ENCODE assay signal across 29 cellular contexts in genomic region chr10:69504576-69505250, GRCh38. TPM values are rescaled to one million over a fixed set of nuclear protein-coding genes. Genes with fewer than 3 reads are reported as not detected.
DNase-seq lines count a peak whose midpoint lies in the region; ATAC-seq and TF ChIP-seq lines count a peak whose summit lies in the region.
"Had no signal": no experiment of that assay in that cellular context is flagged by ENCODE, and none has a peak within 500 bp of the region (broad histone marks: within the 10 kb centered on the region; RNA-seq: fewer than 3 reads in every experiment).

No MANE protein-coding gene starts in this region.

- H3K36me3 Mint-ChIP-seq in activated CD4-positive, alpha-beta memory T cell treated with anti-CD3 and anti-CD28 coated beads, Interleukin-2, amount 10 ng/mL, durations not matched to agents 7 days and 5 days (ENCODE audit: low read depth), result no peaks in the 10 kb centered on the region
- no peaks in the 10 kb centered on the region for H3K36me3 Mint-ChIP-seq in activated CD4-positive, alpha-beta memory T cell treated with anti-CD3 and anti-CD28 coated beads for 36 hours
- no peaks in the 10 kb centered on the region for H3K36me3 Mint-ChIP-seq in GM23338 (ENCODE audit: low read depth)
- H3K36me3 Mint-ChIP-seq: activated naive CD4-positive, alpha-beta T cell treated with anti-CD3 and anti-CD28 coated beads, Interleukin-2, amount 10 ng/mL, durations not matched to agents 7 days and 5 days; naive thymus-derived CD8-positive, alpha-beta T cell had no signal

- H3K27ac ChIP-seq in GM23338 (ENCODE audit: low read depth), result no peak overlapping the region
- H3K27ac ChIP-seq in gastrocnemius medialis, result peak overlapping the region; percentile 53 to 75 (median 68)
- H3K27ac ChIP-seq: adrenal gland, body of pancreas, RWPE1, uterus, WERI-Rb-1 had no signal

- intact Hi-C loops in activated CD4-positive, alpha-beta memory T cell treated with anti-CD3 and anti-CD28 coated beads for 36 hours (cut with micrococcal nuclease), result loop anchor here (5.0 to 10.0 kb wide), 4 partner anchors 52 to 510 kb away; partner anchors contain the start of genes TSPAN15 and VPS26A
- intact Hi-C loops in gastrocnemius medialis (cut with DNase I; ENCODE audit: low total_unique reads), result loop anchor here (5.0 to 10.0 kb wide), 3 partner anchors 187 to 300 kb away; partner anchors contain the start of gene COL13A1

- peaks cover 14% of the 10 kb centered on the region for H3K4me1 Mint-ChIP-seq in activated CD4-positive, alpha-beta memory T cell treated with anti-CD3 and anti-CD28 coated beads, Interleukin-2, amount 10 ng/mL, durations not matched to agents 7 days and 5 days
- peaks cover 10% of the 10 kb centered on the region for H3K4me1 Mint-ChIP-seq in activated CD4-positive, alpha-beta memory T cell treated with anti-CD3 and anti-CD28 coated beads for 36 hours (ENCODE audit: low read depth)
- H3K4me1 Mint-ChIP-seq in GM23338, result peaks cover 17% of the 10 kb centered on the region

- CTCF ChIA-PET in activated CD4-positive, alpha-beta memory T cell treated with anti-CD3 and anti-CD28 coated beads, Interleukin-2, amount 10 ng/mL, durations not matched to agents 7 days and 5 days (lab: Charles Lee), result interaction anchor here (0.9 to 2.7 kb wide), 4 partner anchors 9 to 97 kb away, joined by 4 to 7 read pairs (median 5); no protein-coding TSS in a partner anchor
- CTCF ChIA-PET in activated CD4-positive, alpha-beta memory T cell treated with anti-CD3 and anti-CD28 coated beads for 36 hours (lab: Charles Lee), result interaction anchor here (0.6 to 2.6 kb wide), 2 partner anchors 10 to 269 kb away, joined by 3 to 11 read pairs; no protein-coding TSS in a partner anchor

- H3K27ac Mint-ChIP-seq in activated CD4-positive, alpha-beta memory T cell treated with anti-CD3 and anti-CD28 coated beads, Interleukin-2, amount 10 ng/mL, durations not matched to agents 7 days and 5 days, result no peak overlapping the region
- no peak overlapping the region for H3K27ac Mint-ChIP-seq in activated CD4-positive, alpha-beta memory T cell treated with anti-CD3 and anti-CD28 coated beads for 36 hours
- no peak overlapping the region for H3K27ac Mint-ChIP-seq in GM23338
- H3K27ac Mint-ChIP-seq: activated CD4-positive, alpha-beta T cell treated with anti-CD3 and anti-CD28 coated beads, Interleukin-2, amount 10 ng/mL, durations not matched to agents 24 days and 14 days; activated naive CD4-positive, alpha-beta T cell treated with anti-CD3 and anti-CD28 coated beads, Interleukin-2, amount 10 ng/mL, durations not matched to agents 7 days and 5 days; activated T-helper 1 cell treated with anti-CD3 and anti-CD28 coated beads, Interleukin-12 subunit alpha, Interleukin-12 subunit beta, Interleukin-2, Interleukin-4 antibody, amounts not matched to agents 30 ng/mL and 10 ng/mL and 1 ng/mL, durations not matched to agents 14 hours and 24 hours and 36 hours; CD4-positive, alpha-beta T cell had no signal

- H3K4me2 ChIP-seq in GM23338, result no peak overlapping the region

- POLR2A ChIA-PET in activated CD4-positive, alpha-beta memory T cell treated with anti-CD3 and anti-CD28 coated beads, Interleukin-2, amount 10 ng/mL, durations not matched to agents 7 days and 5 days (lab: Charles Lee), result no interaction called here
- POLR2A ChIA-PET in activated CD4-positive, alpha-beta memory T cell treated with anti-CD3 and anti-CD28 coated beads for 36 hours (lab: Charles Lee), result no interaction called here

- no peak for TF ChIP-seq POLR2A in gastrocnemius medialis (IDR thresholded peaks at IDR 0.05)

- H3K4me3 ChIP-seq in GM23338, result no peak overlapping the region
- H3K4me3 ChIP-seq in gastrocnemius medialis, result no peak overlapping the region
- H3K4me3 ChIP-seq: adrenal gland, body of pancreas, HAP-1, MG63, uterus had no signal

- no peaks in the 10 kb centered on the region for H4K20me1 ChIP-seq in GM23338 (replicated peaks; ENCODE audit: insufficient read depth)

- TF ChIP-seq CTCF in GM23338 (conservative IDR thresholded peaks at IDR 0.05; ENCODE audit: low read depth in 2 of 2) (no peak), gastrocnemius medialis (IDR thresholded peaks at IDR 0.05 in 4 of 5, conservative IDR thresholded peaks at IDR 0.05 in 1 of 5) (no peak)

- no peaks in the 10 kb centered on the region for H3K9me3 Mint-ChIP-seq in activated CD4-positive, alpha-beta memory T cell treated with anti-CD3 and anti-CD28 coated beads, Interleukin-2, amount 10 ng/mL, durations not matched to agents 7 days and 5 days
- no peaks in the 10 kb centered on the region for H3K9me3 Mint-ChIP-seq in activated CD4-positive, alpha-beta memory T cell treated with anti-CD3 and anti-CD28 coated beads for 36 hours
- no peaks in the 10 kb centered on the region for H3K9me3 Mint-ChIP-seq in GM23338
- H3K9me3 Mint-ChIP-seq: activated CD4-positive, alpha-beta T cell treated with anti-CD3 and anti-CD28 coated beads, Interleukin-2, amount 10 ng/mL, durations not matched to agents 24 days and 14 days; activated naive CD4-positive, alpha-beta T cell treated with anti-CD3 and anti-CD28 coated beads, Interleukin-2, amount 10 ng/mL, durations not matched to agents 7 days and 5 days; activated T-helper 1 cell treated with anti-CD3 and anti-CD28 coated beads, Interleukin-12 subunit alpha, Interleukin-12 subunit beta, Interleukin-2, Interleukin-4 antibody, amounts not matched to agents 30 ng/mL and 10 ng/mL and 1 ng/mL, durations not matched to agents 14 hours and 24 hours and 36 hours; CD4-positive, alpha-beta T cell; naive thymus-derived CD8-positive, alpha-beta T cell had no signal

- no peaks in the 10 kb centered on the region for H3F3A ChIP-seq in GM23338 (replicated peaks; ENCODE audit: low read depth)

- H3K27me3 ChIP-seq in GM23338 (ENCODE audit: insufficient read depth), result no peaks in the 10 kb centered on the region
- no peaks in the 10 kb centered on the region for H3K27me3 ChIP-seq in gastrocnemius medialis
- H3K27me3 ChIP-seq: adrenal gland, body of pancreas, MG63, uterus had no signal

- H3K79me2 ChIP-seq in GM23338 (replicated peaks; ENCODE audit: insufficient read depth), result no peaks in the 10 kb centered on the region

- in situ Hi-C loops in gastrocnemius medialis (cut with MboI; ENCODE audit: low sequenced_read_pairs in 4 of 4), result loop anchor here (5.0 to 25.0 kb wide), 3 partner anchors 72 to 267 kb away; no protein-coding TSS in a partner anchor

- H2AFZ ChIP-seq in GM23338, result no peak overlapping the region

- peaks cover 10% of the 10 kb centered on the region; the same call in 1 of the 2 replicates for H3K4me1 ChIP-seq in GM23338 (ENCODE audit: insufficient read depth)
- H3K4me1 ChIP-seq in gastrocnemius medialis, result peaks cover 38 to 54% of the 10 kb centered on the region in 2 donors
- H3K4me1 ChIP-seq: adrenal gland, HAP-1 had no signal

- no peaks in the 10 kb centered on the region for H3K9me3 ChIP-seq in gastrocnemius medialis
- H3K9me3 ChIP-seq: adrenal gland, body of pancreas, HAP-1, MG63, uterus had no signal

- DNase-seq in activated CD4-positive, alpha-beta memory T cell treated with anti-CD3 and anti-CD28 coated beads, Interleukin-2, amount 10 ng/mL, durations not matched to agents 7 days and 5 days, result peak; percentile 14
- DNase-seq in activated CD4-positive, alpha-beta memory T cell treated with anti-CD3 and anti-CD28 coated beads for 36 hours, result no peak
- DNase-seq in GM23338 (ENCODE audit: low spot score) (peak; percentile 20), iPS-NIHi11 (ENCODE audit: low spot score) (peak; percentile 4), gastrocnemius medialis (no peak)
- DNase-seq: 8988T; activated CD4-positive, alpha-beta T cell treated with anti-CD3 and anti-CD28 coated beads, Interleukin-2, amount 10 ng/mL, durations not matched to agents 24 days and 14 days; activated naive CD4-positive, alpha-beta T cell treated with anti-CD3 and anti-CD28 coated beads, Interleukin-2, amount 10 ng/mL, durations not matched to agents 7 days and 5 days; adrenal gland; body of pancreas; CD4-positive, alpha-beta T cell; DMS153; KG1; MG63; NCI-H1930; NCI-H526; OCI-M1; small intestine; stimulated activated CD4-positive, alpha-beta T cell treated with anti-CD3 and anti-CD28 coated beads, Interleukin-1b, Interleukin-23, amount 100 ng/mL, for 48 hours; stimulated activated naive CD8-positive, alpha-beta T cell treated with anti-CD3 and anti-CD28 coated beads, Interleukin-15, Interleukin-2, amounts not matched to agents 100 U/mL and 50 U/mL, for 24 hours; uterus; WERI-Rb-1 had no signal

- H3K9me2 ChIP-seq in GM23338 (ENCODE audit: insufficient read depth), result no peaks in the 10 kb centered on the region

- H3K27me3 Mint-ChIP-seq in activated CD4-positive, alpha-beta memory T cell treated with anti-CD3 and anti-CD28 coated beads, Interleukin-2, amount 10 ng/mL, durations not matched to agents 7 days and 5 days, result peaks cover 2% of the 10 kb centered on the region
- H3K27me3 Mint-ChIP-seq in activated CD4-positive, alpha-beta memory T cell treated with anti-CD3 and anti-CD28 coated beads for 36 hours, result no peaks in the 10 kb centered on the region
- peaks cover 8% of the 10 kb centered on the region for H3K27me3 Mint-ChIP-seq in GM23338 (ENCODE audit: insufficient read depth, low read depth, poor library complexity)
- H3K27me3 Mint-ChIP-seq: activated CD4-positive, alpha-beta T cell treated with anti-CD3 and anti-CD28 coated beads, Interleukin-2, amount 10 ng/mL, durations not matched to agents 24 days and 14 days; CD4-positive, alpha-beta T cell; naive thymus-derived CD8-positive, alpha-beta T cell had no signal

- H3K36me3 ChIP-seq in GM23338 (ENCODE audit: insufficient read depth) (no peaks in the 10 kb centered on the region), gastrocnemius medialis (no peaks in the 10 kb centered on the region)
- H3K36me3 ChIP-seq: adrenal gland, HAP-1, MG63, uterus, WERI-Rb-1 had no signal

- ATAC-seq in GM23338 (no peak), gastrocnemius medialis (no peak), esophagus mucosa (no peak), HG03097 (IDR thresholded peaks at IDR 0.05; ENCODE audit: low FRiP score, unreplicated experiment) (no peak), HG03432 (IDR thresholded peaks at IDR 0.05; ENCODE audit: unreplicated experiment) (no peak)
- ATAC-seq: body of pancreas; naive thymus-derived CD8-positive, alpha-beta T cell; stimulated activated naive CD8-positive, alpha-beta T cell treated with anti-CD3 and anti-CD28 coated beads, Interleukin-15, Interleukin-2, amounts not matched to agents 100 U/mL and 50 U/mL, for 24 hours had no signal

- H3K4me3 Mint-ChIP-seq in activated CD4-positive, alpha-beta memory T cell treated with anti-CD3 and anti-CD28 coated beads, Interleukin-2, amount 10 ng/mL, durations not matched to agents 7 days and 5 days, result no peak overlapping the region
- H3K4me3 Mint-ChIP-seq in activated CD4-positive, alpha-beta memory T cell treated with anti-CD3 and anti-CD28 coated beads for 36 hours, result no peak overlapping the region
- no peak overlapping the region for H3K4me3 Mint-ChIP-seq in GM23338
- H3K4me3 Mint-ChIP-seq: activated CD4-positive, alpha-beta T cell treated with anti-CD3 and anti-CD28 coated beads, Interleukin-2, amount 10 ng/mL, durations not matched to agents 24 days and 14 days; activated naive CD4-positive, alpha-beta T cell treated with anti-CD3 and anti-CD28 coated beads, Interleukin-2, amount 10 ng/mL, durations not matched to agents 7 days and 5 days; activated T-helper 1 cell treated with anti-CD3 and anti-CD28 coated beads, Interleukin-12 subunit alpha, Interleukin-12 subunit beta, Interleukin-2, Interleukin-4 antibody, amounts not matched to agents 30 ng/mL and 10 ng/mL and 1 ng/mL, durations not matched to agents 14 hours and 24 hours and 36 hours; CD4-positive, alpha-beta T cell; naive thymus-derived CD8-positive, alpha-beta T cell had no signal

RNA-seq across cellular contexts. Expression of gene TSPAN15, which starts 53.4 kb away (rescaled TPM):
- total RNA-seq in activated CD4-positive, alpha-beta memory T cell treated with anti-CD3 and anti-CD28 coated beads, Interleukin-2, amount 10 ng/mL, durations not matched to agents 7 days and 5 days, result 1 to 10 TPM; 9.0 to 9.1 TPM
- total RNA-seq in activated CD4-positive, alpha-beta memory T cell treated with anti-CD3 and anti-CD28 coated beads for 36 hours, result 1 to 10 TPM; 2.5 to 3.1 TPM
- total RNA-seq in GM23338 (2014; rRNA removed; shearing (Covaris generic)), result 10.1 and 12.5 TPM in 2 replicates
- 6.6 TPM in 2 replicates for polyA plus RNA-seq in GM23338 (2016; fragmentation: Nextera tagmentation; extraction: Ambion mirVana)
- total RNA-seq in gastrocnemius medialis (10 to 100 TPM in 2 of 4 donors, 1 to 10 TPM in 2; 7.9 to 21.0 (median 11.8) TPM), esophagus mucosa (3.4 TPM)

Comparison
In these comparisons a context has a peak if more than half of its experiments do, and no peak if none do; other contexts are left out.
1. DNase-seq: peak in activated CD4-positive, alpha-beta memory T cell treated with anti-CD3 and anti-CD28 coated beads, Interleukin-2, amount 10 ng/mL, durations not matched to agents 7 days and 5 days (single experiment), GM23338 (single experiment) and iPS-NIHi11 (single experiment); none in activated CD4-positive, alpha-beta memory T cell treated with anti-CD3 and anti-CD28 coated beads for 36 hours (single experiment) and gastrocnemius medialis (0 of 2).